ENCODE assay signal across 34 cellular contexts in the genomic region with DNA sequence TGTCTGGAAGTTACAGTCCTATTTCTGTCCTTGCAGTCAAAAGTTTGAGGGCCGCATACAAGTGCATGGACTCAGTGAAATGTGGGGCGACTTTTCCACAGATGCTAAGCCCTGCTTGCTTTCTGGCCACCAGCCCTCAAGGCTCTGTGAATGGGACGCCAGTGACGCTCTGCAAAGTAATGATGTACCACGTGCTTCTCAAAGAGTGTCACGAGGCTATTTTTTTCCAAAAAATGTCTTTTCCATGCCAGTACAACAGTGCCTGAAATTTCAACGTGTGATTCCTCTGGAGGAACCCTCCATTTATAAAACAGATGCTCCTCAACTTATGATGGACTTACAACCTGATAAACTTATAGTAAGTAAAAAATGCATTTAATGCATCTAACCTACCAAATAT.
"Had no signal": no experiment of that assay in that cellular context is flagged by ENCODE, and none has a peak within 500 bp of the region (broad histone marks: within the 10 kb centered on the region; RNA-seq: fewer than 3 reads in every experiment).

No MANE protein-coding gene starts in this region.

- H3K4me3 ChIP-seq: MG63 had no signal

- H3K27me3 ChIP-seq: MG63 had no signal

- DNase-seq: Karpas-422, Kasumi-1, MG63, MM.1S, MV-4-11, NCI-H1048, NCI-H1092, NCI-H1092 treated with DMSO at 0.1 percent for 48 hours, NCI-H1105, NCI-H1105 treated with DMSO at 0.1 percent for 48 hours, NCI-H1417, NCI-H1417 treated with DMSO at 0.1 percent for 48 hours, NCI-H1436, NCI-H1436 treated with DMSO at 0.1 percent for 48 hours, NCI-H146, NCI-H1694, NCI-H1694 treated with DMSO at 0.1 percent for 48 hours, NCI-H187, NCI-H187 treated with DMSO at 0.1 percent for 48 hours, NCI-H1930, NCI-H2029, NCI-H2029 treated with DMSO at 0.1 percent for 48 hours, NCI-H2081, NCI-H2081 treated with DMSO at 0.1 percent for 48 hours, NCI-H2107, NCI-H2171, NCI-H2171 treated with DMSO at 0.1 percent for 48 hours, NCI-H2227 treated with DMSO at 0.1 percent for 48 hours, NCI-H226, NCI-H345, NCI-H446, NCI-H446 treated with DMSO at 0.1 percent for 48 hours, NCI-H510A, NCI-H510A treated with DMSO at 0.1 percent for 48 hours had no signal

- H3K36me3 ChIP-seq: MG63 had no signal

- H3K9me3 ChIP-seq: MG63 had no signal
